17 cellular contexts compared by ENCODE assay signal in the genomic region with DNA sequence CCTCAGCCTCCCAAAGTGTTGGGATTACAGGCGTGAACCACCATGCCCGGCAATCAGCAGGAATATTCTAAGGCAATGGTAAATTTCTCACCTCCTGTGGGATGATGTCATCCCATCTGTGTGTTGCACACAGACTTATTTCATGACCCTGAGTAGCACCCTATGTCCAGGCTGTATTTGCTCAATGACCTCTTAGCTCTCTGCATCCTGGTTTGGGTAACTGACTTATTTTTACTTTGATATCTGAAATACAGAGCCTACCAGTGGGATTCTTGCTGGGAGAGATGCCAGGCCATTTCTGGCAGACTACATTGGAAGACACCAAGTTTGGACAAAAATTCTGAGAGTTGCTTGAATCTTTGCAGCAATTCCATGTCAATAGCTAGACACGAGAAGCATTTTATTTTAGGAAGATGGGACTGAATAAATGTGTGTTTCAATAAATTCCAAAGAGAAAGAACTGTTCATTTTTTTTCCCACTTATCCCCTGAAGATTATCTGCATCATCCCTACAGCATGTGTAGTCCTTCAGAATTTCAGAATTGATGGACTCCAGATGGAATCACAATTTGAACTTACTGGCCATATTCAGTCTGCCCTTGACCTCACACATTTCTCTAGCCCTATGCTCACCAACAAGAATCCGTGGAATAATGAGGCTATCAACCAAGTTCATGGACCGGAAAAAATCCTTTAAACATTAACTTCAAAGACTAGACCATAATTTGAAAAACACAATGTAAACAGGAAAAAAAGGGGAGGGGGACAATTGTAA.
DNase-seq lines count a peak whose midpoint lies in the region; ATAC-seq and TF ChIP-seq lines count a peak whose summit lies in the region.
"Had no signal": no experiment of that assay in that cellular context is flagged by ENCODE, and none has a peak within 500 bp of the region (broad histone marks: within the 10 kb centered on the region; RNA-seq: fewer than 3 reads in every experiment).

No MANE protein-coding gene starts in this region.

- no peak overlapping the region for H3K4me3 Mint-ChIP-seq in osteocyte (ENCODE audit: unreplicated experiment)
- H3K4me3 Mint-ChIP-seq: B cell; H9; mesothelial cell of epicardium; stimulated activated naive CD8-positive, alpha-beta T cell treated with anti-CD3 and anti-CD28 coated beads, Interleukin-15, Interleukin-2, amounts not matched to agents 100 ng/mL and 50 ng/mL, for 24 hours had no signal

- TF ChIP-seq CTCF in osteocyte (IDR thresholded peaks at IDR 0.05), result no peak

- ATAC-seq in Right ventricle myocardium superior (ENCODE audit: poor library complexity) (peak; percentile 95), HG03025 (IDR thresholded peaks at IDR 0.05; ENCODE audit: low FRiP score, unreplicated experiment) (no peak), HG03565 (IDR thresholded peaks at IDR 0.05; ENCODE audit: unreplicated experiment) (no peak)

- no peaks in the 10 kb centered on the region for H3K9me3 ChIP-seq in adipocyte (ENCODE audit: control insufficient read depth, low read length)

- H3K36me3 Mint-ChIP-seq in osteocyte (ENCODE audit: unreplicated experiment), result peaks cover 10% of the 10 kb centered on the region
- H3K36me3 Mint-ChIP-seq: mesothelial cell of epicardium had no signal

- no peaks in the 10 kb centered on the region for H3K27me3 ChIP-seq in adipocyte (replicated peaks; ENCODE audit: control insufficient read depth, insufficient read depth, low read length)

- H3K4me3 ChIP-seq in adipocyte (ENCODE audit: low read length), result peak overlapping the region; percentile 49

- intact Hi-C loops in Right ventricle myocardium superior (cut with DNase I), result no loop called here

- peaks cover 33% of the 10 kb centered on the region for H3K4me1 ChIP-seq in adipocyte (ENCODE audit: control insufficient read depth, insufficient read depth, low read length)
- H3K4me1 ChIP-seq: parathyroid adenoma had no signal

- H3K27me3 Mint-ChIP-seq in osteocyte (ENCODE audit: unreplicated experiment), result no peaks in the 10 kb centered on the region

- DNase-seq in DMS114 treated with DMSO at 0.1 percent for 48 hours (lab: John Stamatoyannopoulos, UW; ENCODE audit: unreplicated experiment), result peak; percentile 84
- DNase-seq in adipocyte (ENCODE audit: low read depth), result no peak
- DNase-seq in Right ventricle myocardium superior, result peak; percentile 62
- no peak for DNase-seq in osteocyte (ENCODE audit: extremely low spot score, unreplicated experiment)
- no peak for DNase-seq in superior temporal gyrus (ENCODE audit: extremely low spot score)
- DNase-seq in inferior parietal cortex (ENCODE audit: extremely low spot score), result no peak
- DNase-seq: amygdala; effector memory CD4-positive, alpha-beta T cell; H9; hippocampal formation; NCI-H1092 had no signal

- peak overlapping the region; percentile 7 for H3K9ac ChIP-seq in adipocyte (ENCODE audit: low read length)
- H3K9ac ChIP-seq: parathyroid adenoma had no signal

- no peaks in the 10 kb centered on the region for H3K36me3 ChIP-seq in adipocyte (ENCODE audit: control insufficient read depth, insufficient read depth, low read length, severe bottlenecking)

- peaks cover 39% of the 10 kb centered on the region for H3K4me1 Mint-ChIP-seq in osteocyte (ENCODE audit: unreplicated experiment)
- H3K4me1 Mint-ChIP-seq: B cell had no signal

- peak overlapping the region; percentile 89 for H3K27ac Mint-ChIP-seq in osteocyte (ENCODE audit: unreplicated experiment)
- H3K27ac Mint-ChIP-seq: B cell; H9; mesothelial cell of epicardium; stimulated activated naive CD8-positive, alpha-beta T cell treated with anti-CD3 and anti-CD28 coated beads, Interleukin-15, Interleukin-2, amounts not matched to agents 100 ng/mL and 50 ng/mL, for 24 hours had no signal

- H3K9me3 Mint-ChIP-seq in osteocyte (ENCODE audit: unreplicated experiment), result no peaks in the 10 kb centered on the region
- H3K9me3 Mint-ChIP-seq: H9; mesothelial cell of epicardium; stimulated activated naive CD8-positive, alpha-beta T cell treated with anti-CD3 and anti-CD28 coated beads, Interleukin-15, Interleukin-2, amounts not matched to agents 100 ng/mL and 50 ng/mL, for 24 hours had no signal

Comparison
In these comparisons a context has a peak if more than half of its experiments do, and no peak if none do; other contexts are left out.
1. DNase-seq: peak in DMS114 treated with DMSO at 0.1 percent for 48 hours (single experiment) and Right ventricle myocardium superior (single experiment); none in adipocyte (single experiment), osteocyte (single experiment), superior temporal gyrus (single experiment) and inferior parietal cortex (single experiment).